ENCODE assay signal across 9 cellular contexts in the genomic region with DNA sequence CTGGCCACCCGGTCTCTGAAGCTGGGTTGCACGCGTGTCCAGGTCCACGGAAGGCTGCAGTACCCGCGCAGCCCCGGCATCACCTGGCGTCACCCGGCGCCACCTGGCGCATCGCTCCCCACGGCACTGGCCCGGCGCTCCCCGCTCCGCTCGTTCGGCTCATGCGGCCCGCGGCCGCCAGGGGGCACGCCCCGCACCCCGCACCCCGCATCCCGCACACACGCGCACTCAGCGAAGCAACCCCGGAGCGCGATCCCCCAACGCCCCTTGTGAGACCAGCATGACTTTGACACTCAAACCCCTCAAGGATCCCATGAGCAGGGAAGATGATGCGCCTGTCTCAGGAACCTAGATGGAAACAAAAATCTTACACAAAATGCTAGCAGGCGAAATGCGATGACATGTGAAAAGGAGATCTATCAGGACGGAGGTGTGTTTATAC. TPM values are rescaled to one million over a fixed set of nuclear protein-coding genes. Genes with fewer than 3 reads are reported as not detected.
DNase-seq lines count a peak whose midpoint lies in the region; ATAC-seq and TF ChIP-seq lines count a peak whose summit lies in the region.
"Had no signal": no experiment of that assay in that cellular context is flagged by ENCODE, and none has a peak within 500 bp of the region (broad histone marks: within the 10 kb centered on the region; RNA-seq: fewer than 3 reads in every experiment).

No MANE protein-coding gene starts in this region.

- H3K9me3 Mint-ChIP-seq in brain, result peaks cover 0 to 9% (median 0%) of the 10 kb centered on the region in 5 experiments
- H3K9me3 Mint-ChIP-seq: T-helper 1 cell treated with Interleukin-12 subunit alpha and Interleukin-12 subunit beta and Interleukin-4 antibody, amounts not matched to agents 30 μg/mL and 1 μg/mL, for 36 hours had no signal

- DNase-seq in Daoy (ENCODE audit: low read depth) (peak; percentile 52), T-helper 2 cell (peak; percentile 23 to 61 (median 35)), islet precursor cell (peak; percentile 78), NCI-H2196 (lab: John Stamatoyannopoulos, UW; ENCODE audit: unreplicated experiment) (no peak)
- DNase-seq in stimulated activated CD4-positive, alpha-beta T cell treated with anti-CD3 and anti-CD28 coated beads, Interleukin-4, amount 100 ng/mL, for 48 hours (ENCODE audit: low read depth in 2 of 2), result peak; percentile 52

- peaks cover 28% of the 10 kb centered on the region for H3K27me3 Mint-ChIP-seq in brain

- H3K36me3 Mint-ChIP-seq in brain, result no peaks in the 10 kb centered on the region

- peak overlapping the region; percentile 65 to 77 (median 74) for H3K4me3 Mint-ChIP-seq in brain
- H3K4me3 Mint-ChIP-seq: T-helper 1 cell treated with Interleukin-12 subunit alpha and Interleukin-12 subunit beta and Interleukin-4 antibody, amounts not matched to agents 30 μg/mL and 1 μg/mL, for 36 hours had no signal

- ATAC-seq in HG03175 (IDR thresholded peaks at IDR 0.05; ENCODE audit: unreplicated experiment), result peak; percentile 52
- ATAC-seq in HG02938 (IDR thresholded peaks at IDR 0.05; ENCODE audit: unreplicated experiment), result no peak

- H3K27ac Mint-ChIP-seq in brain, result peak overlapping the region in 1 of 5 experiments; percentile 20
- H3K27ac Mint-ChIP-seq: T-helper 1 cell treated with Interleukin-12 subunit alpha and Interleukin-12 subunit beta and Interleukin-4 antibody, amounts not matched to agents 30 μg/mL and 1 μg/mL, for 36 hours had no signal

- H3K4me1 Mint-ChIP-seq in brain, result peaks cover 12% of the 10 kb centered on the region

- peak; percentile 74 to 87 for TF ChIP-seq CTCF in brain (conservative IDR thresholded peaks at IDR 0.05)

RNA-seq across cellular contexts. Expression of a gene that starts 11.9 kb away (rescaled TPM):
- total RNA-seq in Daoy (2014; rRNA removed; shearing (Covaris generic)), result not detected in 2 replicates
- not detected for polyA plus RNA-seq in brain (ENCODE audit: insufficient read depth, low read depth, low replicate concordance)

RNA-seq across cellular contexts. Expression of a gene that starts 20.7 kb away (rescaled TPM):
- total RNA-seq in Daoy (2014; rRNA removed; shearing (Covaris generic)), result 2.7 and 5.5 TPM in 2 replicates
- 23.2 TPM for polyA plus RNA-seq in brain (ENCODE audit: insufficient read depth, low read depth, low replicate concordance)

RNA-seq across cellular contexts. Expression of a gene that starts 56.6 kb away (rescaled TPM):
- total RNA-seq in Daoy (2014; rRNA removed; shearing (Covaris generic)), result not detected in 2 replicates
- polyA plus RNA-seq in brain (ENCODE audit: insufficient read depth, low read depth, low replicate concordance), result not detected
